Comparison of ENCODE assay signal across 14 cellular contexts in the genomic region with DNA sequence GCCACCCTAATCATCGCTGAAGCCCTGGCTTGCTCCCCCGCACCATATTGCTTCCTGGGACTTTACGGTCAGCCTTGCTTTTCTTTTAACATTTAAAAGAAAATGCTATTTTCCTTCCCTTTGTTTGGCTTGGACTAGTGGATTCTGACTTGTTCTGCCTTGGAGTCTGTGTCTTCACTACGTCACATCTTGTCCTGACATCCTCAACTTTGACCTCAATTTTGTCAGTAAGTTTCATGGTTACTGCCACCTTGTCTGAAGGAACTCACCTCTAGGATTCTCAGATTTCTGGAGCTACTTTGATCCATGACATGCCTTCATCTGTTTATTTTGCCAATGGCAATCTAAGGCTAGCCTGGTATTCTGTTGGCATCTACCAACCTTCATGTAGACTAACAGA.
"Had no signal": no experiment of that assay in that cellular context is flagged by ENCODE, and none has a peak within 500 bp of the region (broad histone marks: within the 10 kb centered on the region; RNA-seq: fewer than 3 reads in every experiment).

No MANE protein-coding gene starts in this region.

- DNase-seq: activated CD4-positive, alpha-beta memory T cell treated with anti-CD3 and anti-CD28 coated beads for 36 hours; activated CD4-positive, alpha-beta T cell treated with anti-CD3 and anti-CD28 coated beads for 36 hours; activated gamma-delta T cell; activated T-cell treated with anti-CD3 and anti-CD28 coated beads, Interleukin-2, amount 50 U/mL, for 24 hours; anterior cingulate cortex; brain microvascular endothelial cell; gastrocnemius medialis; heart left ventricle; psoas muscle; stimulated activated naive CD8-positive, alpha-beta T cell treated with anti-CD3 and anti-CD28 coated beads, Interleukin-15, amount 100 ng/mL, for 72 hours; T-helper 2 cell; testis had no signal

- ATAC-seq: activated CD4-positive, alpha-beta T cell treated with anti-CD3 and anti-CD28 coated beads for 36 hours; gastrocnemius medialis; heart left ventricle; psoas muscle; sciatic nerve; stimulated activated naive CD8-positive, alpha-beta T cell treated with anti-CD3 and anti-CD28 coated beads, Interleukin-15, amount 100 ng/mL, for 72 hours had no signal

- H3K9me3 ChIP-seq: gastrocnemius medialis, heart left ventricle, psoas muscle, testis had no signal

- H3K27ac ChIP-seq: brain microvascular endothelial cell, gastrocnemius medialis, heart left ventricle, psoas muscle, testis had no signal

- H3K9me3 Mint-ChIP-seq: activated CD4-positive, alpha-beta memory T cell treated with anti-CD3 and anti-CD28 coated beads for 36 hours; activated T-cell treated with anti-CD3 and anti-CD28 coated beads, Interleukin-2, amount 50 U/mL, for 24 hours had no signal

- H3K36me3 ChIP-seq: brain microvascular endothelial cell had no signal

- H3K4me3 Mint-ChIP-seq: activated CD4-positive, alpha-beta memory T cell treated with anti-CD3 and anti-CD28 coated beads for 36 hours; activated CD4-positive, alpha-beta T cell treated with anti-CD3 and anti-CD28 coated beads for 36 hours; activated T-cell treated with anti-CD3 and anti-CD28 coated beads, Interleukin-2, amount 50 U/mL, for 24 hours; dendritic cell treated with granulocyte-macrophage colony-stimulating factor and Interleukin-4, amounts not matched to agents 40 ng/mL and 50 ng/mL, for 4 days; stimulated activated naive CD8-positive, alpha-beta T cell treated with anti-CD3 and anti-CD28 coated beads, Interleukin-15, amount 100 ng/mL, for 72 hours had no signal

- H3K27me3 ChIP-seq: brain microvascular endothelial cell, gastrocnemius medialis, heart left ventricle, testis had no signal

- H3K4me1 ChIP-seq: gastrocnemius medialis had no signal

- H3K4me3 ChIP-seq: gastrocnemius medialis, heart left ventricle, psoas muscle, testis had no signal

- H3K27ac Mint-ChIP-seq: activated CD4-positive, alpha-beta memory T cell treated with anti-CD3 and anti-CD28 coated beads for 36 hours; activated CD4-positive, alpha-beta T cell treated with anti-CD3 and anti-CD28 coated beads for 36 hours; activated T-cell treated with anti-CD3 and anti-CD28 coated beads, Interleukin-2, amount 50 U/mL, for 24 hours; stimulated activated naive CD8-positive, alpha-beta T cell treated with anti-CD3 and anti-CD28 coated beads, Interleukin-15, amount 100 ng/mL, for 72 hours had no signal

- H3K27me3 Mint-ChIP-seq: activated CD4-positive, alpha-beta memory T cell treated with anti-CD3 and anti-CD28 coated beads for 36 hours; activated CD4-positive, alpha-beta T cell treated with anti-CD3 and anti-CD28 coated beads for 36 hours; activated T-cell treated with anti-CD3 and anti-CD28 coated beads, Interleukin-2, amount 50 U/mL, for 24 hours; dendritic cell treated with granulocyte-macrophage colony-stimulating factor and Interleukin-4, amounts not matched to agents 40 ng/mL and 50 ng/mL, for 4 days; stimulated activated naive CD8-positive, alpha-beta T cell treated with anti-CD3 and anti-CD28 coated beads, Interleukin-15, amount 100 ng/mL, for 72 hours had no signal
